In the genomic region with DNA sequence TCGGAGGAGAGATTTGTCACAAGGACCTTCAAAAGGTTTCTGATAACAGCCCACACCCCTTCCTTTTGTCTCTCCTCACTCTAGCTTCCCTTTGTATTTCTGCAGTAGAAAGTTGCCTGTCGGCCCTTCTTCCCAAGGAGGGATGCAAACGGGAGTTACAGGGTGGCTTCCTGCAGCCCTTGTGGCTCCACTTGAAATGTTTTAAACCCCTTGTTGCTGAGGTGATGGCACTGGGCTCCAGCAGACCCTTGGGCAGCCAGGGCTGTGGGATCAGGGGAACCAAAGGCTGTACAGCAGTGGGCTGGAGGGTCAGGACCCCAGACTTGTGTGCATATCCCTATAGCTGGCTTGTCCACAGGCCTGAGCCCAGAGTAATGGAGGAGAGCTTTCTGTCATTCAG, we compare ENCODE assay signal across 16 cellular contexts.
DNase-seq lines count a peak whose midpoint lies in the region; ATAC-seq, FAIRE-seq and TF ChIP-seq lines count a peak whose summit lies in the region.
"Had no signal": no experiment of that assay in that cellular context is flagged by ENCODE, and none has a peak within 500 bp of the region (broad histone marks: within the 10 kb centered on the region; RNA-seq: fewer than 3 reads in every experiment).

No MANE protein-coding gene starts in this region.

- peak; percentile 23 for FAIRE-seq in bronchial epithelial cell (lab: Jason Lieb, UNC)
- FAIRE-seq: D721Med, G401.6, GM12891, HepG2 had no signal

- peaks cover 74% of the 10 kb centered on the region for H3K36me3 Mint-ChIP-seq in activated CD4-positive, alpha-beta T cell treated with anti-CD3 and anti-CD28 coated beads, Interleukin-2, amount 10 ng/mL, durations not matched to agents 24 days and 14 days (ENCODE audit: low read depth)
- peaks cover 61% of the 10 kb centered on the region for H3K36me3 Mint-ChIP-seq in CD4-positive, CD25-positive, alpha-beta regulatory T cell
- peaks cover 26 to 61% (median 43%) of the 10 kb centered on the region in 5 donors for H3K36me3 Mint-ChIP-seq in naive thymus-derived CD4-positive, alpha-beta T cell

- intact Hi-C loops in activated CD4-positive, alpha-beta T cell treated with anti-CD3 and anti-CD28 coated beads, Interleukin-2, amount 10 ng/mL, durations not matched to agents 24 days and 14 days (cut with micrococcal nuclease), result no loop called here
- intact Hi-C loops in naive thymus-derived CD4-positive, alpha-beta T cell (cut with micrococcal nuclease), result no loop called here

- H3K27ac Mint-ChIP-seq in activated CD4-positive, alpha-beta T cell treated with anti-CD3 and anti-CD28 coated beads, Interleukin-2, amount 10 ng/mL, durations not matched to agents 24 days and 14 days, result no peak overlapping the region
- peak overlapping the region in 2 of 3 donors; percentile 75 to 76 for H3K27ac Mint-ChIP-seq in CD4-positive, CD25-positive, alpha-beta regulatory T cell
- H3K27ac Mint-ChIP-seq in naive thymus-derived CD4-positive, alpha-beta T cell, result peak overlapping the region in 7 of 9 donors; percentile 11 to 87 (median 51)

- peak; percentile 51 for DNase-seq in activated CD4-positive, alpha-beta T cell treated with anti-CD3 and anti-CD28 coated beads, Interleukin-2, amount 10 ng/mL, durations not matched to agents 24 days and 14 days
- no peak for DNase-seq in activated CD4-positive, alpha-beta T cell treated with anti-CD3 and anti-CD28 coated beads for 1 hour
- no peak for DNase-seq in CD4-positive, CD25-positive, alpha-beta regulatory T cell
- DNase-seq in bronchial epithelial cell (ENCODE audit: low read depth), result no peak
- DNase-seq in naive thymus-derived CD4-positive, alpha-beta T cell, result no peak
- DNase-seq in cerebellar nuclear complex (lab: John Stamatoyannopoulos, UW), result no peak
- no peak for DNase-seq in NCI-H146 (lab: John Stamatoyannopoulos, UW)
- DNase-seq: BE2C; Caco-2; CD4-positive, alpha-beta T cell; GM23248 had no signal

- no peaks in the 10 kb centered on the region for H3K4me1 ChIP-seq in CD4-positive, CD25-positive, alpha-beta regulatory T cell (ENCODE audit: control insufficient read depth, insufficient read depth, low read length, poor library complexity, severe bottlenecking)
- peaks cover 0 to 11% of the 10 kb centered on the region in 2 donors for H3K4me1 ChIP-seq in naive thymus-derived CD4-positive, alpha-beta T cell (ENCODE audit: control insufficient read depth in 2 of 2, insufficient read depth in 2 of 2, low read length in 2 of 2)
- H3K4me1 ChIP-seq: BE2C, Caco-2, HAP-1 had no signal

- no peaks in the 10 kb centered on the region for H3K9me3 ChIP-seq in CD4-positive, CD25-positive, alpha-beta regulatory T cell (ENCODE audit: control insufficient read depth in 2 of 2, low read length in 2 of 2)
- no peaks in the 10 kb centered on the region for H3K9me3 ChIP-seq in naive thymus-derived CD4-positive, alpha-beta T cell (ENCODE audit: control insufficient read depth in 2 of 3, low read length in 3 of 3)
- H3K9me3 ChIP-seq: BE2C, Caco-2, HAP-1 had no signal

- POLR2A ChIA-PET in naive thymus-derived CD4-positive, alpha-beta T cell (lab: Charles Lee), result interaction anchor here (1.1 kb wide), 1 partner anchor 60 kb away, joined by 3 read pairs; no protein-coding TSS in a partner anchor

- no peaks in the 10 kb centered on the region for H3K27me3 Mint-ChIP-seq in activated CD4-positive, alpha-beta T cell treated with anti-CD3 and anti-CD28 coated beads, Interleukin-2, amount 10 ng/mL, durations not matched to agents 24 days and 14 days
- no peaks in the 10 kb centered on the region for H3K27me3 Mint-ChIP-seq in CD4-positive, CD25-positive, alpha-beta regulatory T cell
- H3K27me3 Mint-ChIP-seq in naive thymus-derived CD4-positive, alpha-beta T cell, result no peaks in the 10 kb centered on the region
- H3K27me3 Mint-ChIP-seq: CD4-positive, alpha-beta T cell had no signal

- no peaks in the 10 kb centered on the region for H3K9me3 Mint-ChIP-seq in activated CD4-positive, alpha-beta T cell treated with anti-CD3 and anti-CD28 coated beads, Interleukin-2, amount 10 ng/mL, durations not matched to agents 24 days and 14 days
- H3K9me3 Mint-ChIP-seq in CD4-positive, CD25-positive, alpha-beta regulatory T cell, result no peaks in the 10 kb centered on the region
- no peaks in the 10 kb centered on the region for H3K9me3 Mint-ChIP-seq in naive thymus-derived CD4-positive, alpha-beta T cell
- H3K9me3 Mint-ChIP-seq: CD4-positive, alpha-beta T cell had no signal

- CTCF ChIA-PET in naive thymus-derived CD4-positive, alpha-beta T cell (lab: Charles Lee), result interaction anchor here (0.5 to 0.6 kb wide), 3 partner anchors 21 to 247 kb away, joined by 3 to 4 read pairs (median 3); no protein-coding TSS in a partner anchor

- H3K36me3 ChIP-seq in CD4-positive, CD25-positive, alpha-beta regulatory T cell (ENCODE audit: control insufficient read depth, insufficient read depth, low read length), result peaks cover 85% of the 10 kb centered on the region
- peaks cover 14% of the 10 kb centered on the region for H3K36me3 ChIP-seq in bronchial epithelial cell (ENCODE audit: control insufficient read depth, insufficient read depth, low read length)
- peaks cover 19 to 95% (median 28%) of the 10 kb centered on the region in 3 experiments for H3K36me3 ChIP-seq in naive thymus-derived CD4-positive, alpha-beta T cell (ENCODE audit: control insufficient read depth in 2 of 3, insufficient read depth in 3 of 3, low read length in 3 of 3)
- H3K36me3 ChIP-seq: BE2C had no signal

- TF ChIP-seq CTCF in bronchial epithelial cell (IDR thresholded peaks at IDR 0.05; ENCODE audit: insufficient read depth, low read length, severe bottlenecking), result no peak

- H3K4me1 Mint-ChIP-seq in activated CD4-positive, alpha-beta T cell treated with anti-CD3 and anti-CD28 coated beads, Interleukin-2, amount 10 ng/mL, durations not matched to agents 24 days and 14 days, result peaks cover 59% of the 10 kb centered on the region
- peaks cover 0 to 21% (median 4%) of the 10 kb centered on the region in 4 donors for H3K4me1 Mint-ChIP-seq in CD4-positive, CD25-positive, alpha-beta regulatory T cell
- H3K4me1 Mint-ChIP-seq in naive thymus-derived CD4-positive, alpha-beta T cell, result peaks cover 31 to 55% (median 46%) of the 10 kb centered on the region in 7 donors

- no peaks in the 10 kb centered on the region for H3K27me3 ChIP-seq in CD4-positive, CD25-positive, alpha-beta regulatory T cell (ENCODE audit: control insufficient read depth, insufficient read depth, low read length)
- no peaks in the 10 kb centered on the region for H3K27me3 ChIP-seq in bronchial epithelial cell (ENCODE audit: control insufficient read depth, insufficient read depth, low read length)
- no peaks in the 10 kb centered on the region for H3K27me3 ChIP-seq in naive thymus-derived CD4-positive, alpha-beta T cell (ENCODE audit: control insufficient read depth in 2 of 2, insufficient read depth in 2 of 2, low read length in 2 of 2)
- H3K27me3 ChIP-seq: BE2C had no signal

- ATAC-seq in CD4-positive, CD25-positive, alpha-beta regulatory T cell (ENCODE audit: low read depth in 2 of 2), result no peak
- ATAC-seq in naive thymus-derived CD4-positive, alpha-beta T cell, result no peak
- ATAC-seq: HepG2 had no signal

- H3K27ac ChIP-seq in CD4-positive, CD25-positive, alpha-beta regulatory T cell (ENCODE audit: insufficient read depth, low read length, poor library complexity, severe bottlenecking), result no peak overlapping the region
- no peak overlapping the region for H3K27ac ChIP-seq in naive thymus-derived CD4-positive, alpha-beta T cell (ENCODE audit: low read depth, low read length)
- H3K27ac ChIP-seq: GM23248 had no signal

- no peak overlapping the region for H3K4me3 ChIP-seq in CD4-positive, CD25-positive, alpha-beta regulatory T cell (ENCODE audit: low read depth, low read length)
- no peak overlapping the region for H3K4me3 ChIP-seq in bronchial epithelial cell (ENCODE audit: low read depth, low read length)
- no peak overlapping the region for H3K4me3 ChIP-seq in naive thymus-derived CD4-positive, alpha-beta T cell (ENCODE audit: low read length)
- H3K4me3 ChIP-seq: GM23248, HAP-1 had no signal

- H3K4me3 Mint-ChIP-seq in activated CD4-positive, alpha-beta T cell treated with anti-CD3 and anti-CD28 coated beads, Interleukin-2, amount 10 ng/mL, durations not matched to agents 24 days and 14 days, result no peak overlapping the region
- H3K4me3 Mint-ChIP-seq in CD4-positive, CD25-positive, alpha-beta regulatory T cell, result no peak overlapping the region
- no peak overlapping the region for H3K4me3 Mint-ChIP-seq in naive thymus-derived CD4-positive, alpha-beta T cell
- H3K4me3 Mint-ChIP-seq: CD4-positive, alpha-beta T cell had no signal
